8 cellular contexts compared by ENCODE assay signal in the genomic region with DNA sequence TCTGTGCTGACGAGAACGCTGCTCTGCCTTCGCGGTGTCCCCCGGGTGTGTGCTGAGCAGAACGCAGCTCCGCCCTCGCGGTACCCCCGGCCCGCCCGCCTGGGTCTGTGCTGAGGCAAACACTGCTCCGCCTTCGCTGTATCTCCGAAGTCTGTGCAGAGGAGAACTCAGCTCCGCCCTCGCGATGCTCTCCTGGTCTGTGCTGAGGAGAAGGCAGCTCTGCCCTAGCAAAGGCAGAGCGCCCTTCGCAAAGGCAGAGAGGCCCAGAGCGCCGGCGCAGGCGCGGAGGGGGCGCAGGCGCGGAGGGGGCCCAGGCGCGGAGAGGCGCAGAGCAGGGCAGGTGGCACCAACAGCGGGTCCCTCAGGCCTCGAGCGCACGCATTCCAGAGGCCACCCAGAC.
DNase-seq lines count a peak whose midpoint lies in the region; ATAC-seq, FAIRE-seq and TF ChIP-seq lines count a peak whose summit lies in the region.
"Not testable (repeated sequence)": the region's sequence is repeated elsewhere in the genome, so short reads cannot be mapped to it uniquely, and the experiment has no call there.

No MANE protein-coding gene starts in this region.

- in situ Hi-C loops in Panc1 (cut with HindIII; ENCODE audit: low pct_unique_long_range_greater_than_20kb, low sequenced_read_pairs); GM12878 (cut with MboI): not testable (repeated sequence)

- not testable (repeated sequence) for TF ChIP-seq CTCF in Panc1 (IDR thresholded peaks at IDR 0.05); GM12878 (IDR thresholded peaks at IDR 0.05 in 2 of 3, conservative IDR thresholded peaks at IDR 0.05 in 1 of 3; ENCODE audit: control insufficient read depth in 2 of 3, extremely low read depth in 1 of 3, insufficient read depth in 1 of 3, low read depth in 3 of 3, low read length in 3 of 3)

- H3K9ac ChIP-seq in ES-I3 (ENCODE audit: low read depth, low read length) = peak overlapping the region; percentile 40; the same call in 1 of the 2 replicates
- not testable (repeated sequence) for H3K9ac ChIP-seq in GM12878 (ENCODE audit: control insufficient read depth, insufficient read depth, low read length)

- intact Hi-C loops in Panc1 (cut with micrococcal nuclease; ENCODE audit: unreplicated experiment); GM12878 (cut with micrococcal nuclease; ENCODE audit: unreplicated experiment): not testable (repeated sequence)

- POLR2A ChIA-PET in Panc1 (lab: Charles Lee); GM12878 (lab: Charles Lee): not testable (repeated sequence)

- not testable (repeated sequence) for H4K20me1 ChIP-seq in GM12878 (ENCODE audit: control insufficient read depth, insufficient read depth)

- ATAC-seq in GM19397 (IDR thresholded peaks at IDR 0.05; ENCODE audit: unreplicated experiment) (peak; percentile 100), HG02610 (IDR thresholded peaks at IDR 0.05; ENCODE audit: unreplicated experiment) (peak; percentile 98), HG03342 (IDR thresholded peaks at IDR 0.05; ENCODE audit: unreplicated experiment) (peak; percentile 93), Panc1 (peak; percentile 98), GM12878 (peak; percentile 100)
- ATAC-seq in stimulated activated naive CD8-positive, alpha-beta T cell treated with anti-CD3 and anti-CD28 coated beads, Interleukin-15, Interleukin-2, amounts not matched to agents 100 U/mL and 50 U/mL, for 24 hours = peak; percentile 96

- TF ChIP-seq POLR2A in GM12878 (IDR thresholded peaks at IDR 0.05; ENCODE audit: low read depth, low read length) = not testable (repeated sequence)

- CTCF ChIA-PET in Panc1 (lab: Charles Lee); GM12878 (lab: Yijun Ruan, JAX): not testable (repeated sequence)

- H3K4me3 ChIP-seq in Panc1 (ENCODE audit: low read depth in 2 of 2, low read length in 2 of 2); GM12878: not testable (repeated sequence)

- FAIRE-seq in GM12878 (lab: Jason Lieb, UNC) = not testable (repeated sequence)

- not testable (repeated sequence) for DNase-seq in Panc1 (ENCODE audit: low read depth, low spot score); GM12878 (ENCODE audit: low read depth, low spot score); stimulated activated naive CD8-positive, alpha-beta T cell treated with anti-CD3 and anti-CD28 coated beads, Interleukin-15, Interleukin-2, amounts not matched to agents 100 U/mL and 50 U/mL, for 24 hours
- peak; percentile 0 for DNase-seq in iris pigment epithelial cell (ENCODE audit: low read depth)

- H3K27ac ChIP-seq in Panc1 (ENCODE audit: low read length); GM12878 (ENCODE audit: control insufficient read depth, insufficient read depth): not testable (repeated sequence)

- TF ChIP-seq RAD21 in GM12878 (IDR thresholded peaks at IDR 0.05; ENCODE audit: insufficient read depth, low read depth, low read length) = not testable (repeated sequence)

- H3K4me1 ChIP-seq in ES-I3 (ENCODE audit: insufficient read depth, low read length); Panc1 (ENCODE audit: control insufficient read depth, insufficient read depth, low read length); GM12878 (ENCODE audit: control insufficient read depth, insufficient read depth, low read length): not testable (repeated sequence)

- not testable (repeated sequence) for H3K9me3 ChIP-seq in ES-I3 (ENCODE audit: control insufficient read depth, insufficient read depth, low read length); Panc1 (ENCODE audit: control insufficient read depth, insufficient read depth, low read depth, low read length); GM12878 (replicated peaks; ENCODE audit: control insufficient read depth, insufficient read depth, low read length)

- not testable (repeated sequence) for H3K79me2 ChIP-seq in GM12878 (ENCODE audit: control insufficient read depth, insufficient read depth, low read length)

- BruUV-seq in Panc1 (replicated peaks; lab: Mats Ljungman, UMichigan); GM12878 (replicated peaks; lab: Mats Ljungman, UMichigan): not testable (repeated sequence)

- not testable (repeated sequence) for H2AFZ ChIP-seq in GM12878 (ENCODE audit: control insufficient read depth, low read depth, low read length)

- not testable (repeated sequence) for H3K27me3 ChIP-seq in Panc1 (ENCODE audit: control insufficient read depth, insufficient read depth, low read length); GM12878 (replicated peaks in 1 of 2; ENCODE audit: control insufficient read depth in 2 of 2, insufficient read depth in 2 of 2, low read length in 1 of 2)

- not testable (repeated sequence) for H3K4me2 ChIP-seq in GM12878 (ENCODE audit: control insufficient read depth, insufficient read depth)

- RAD21 ChIA-PET in GM12878 (lab: Charles Lee; ENCODE audit: unreplicated experiment) = not testable (repeated sequence)

- WGBS in GM12878 (ENCODE audit: insufficient coverage, insufficient replicate concordance, low lambda C conversion rate, missing lambda C conversion rate) = 54% methylated on average over 35 of the region's 35 CpGs

- not testable (repeated sequence) for TF ChIP-seq EP300 in GM12878 (IDR thresholded peaks at IDR 0.05; ENCODE audit: borderline replicate concordance in 1 of 2, control insufficient read depth in 1 of 2, low read depth in 2 of 2, low read length in 2 of 2)

- not testable (repeated sequence) for H3K36me3 ChIP-seq in ES-I3 (ENCODE audit: insufficient read depth, low read length); Panc1 (ENCODE audit: control insufficient read depth, insufficient read depth, low read length); GM12878 (ENCODE audit: control insufficient read depth in 2 of 2, insufficient read depth in 2 of 2, low read length in 1 of 2)

- SMC1A ChIA-PET in GM12878 (lab: Charles Lee; ENCODE audit: uncharacterized antibody, unreplicated experiment) = not testable (repeated sequence)
